Comparison of ENCODE assay signal across 10 cellular contexts in genomic region chr6:117677553-117678131, GRCh38. TPM values are rescaled to one million over a fixed set of nuclear protein-coding genes. Genes with fewer than 3 reads are reported as not detected.
A peak's percentile ranks its signal among the peaks of the same experiment; 100 is the strongest.
DNase-seq lines count a peak whose midpoint lies in the region; TF ChIP-seq lines count a peak whose summit lies in the region.
"Had no signal": no experiment of that assay in that cellular context is flagged by ENCODE, and none has a peak within 500 bp of the region (broad histone marks: within the 10 kb centered on the region; RNA-seq: fewer than 3 reads in every experiment).

No MANE protein-coding gene starts in this region.

- H3K4me1 Mint-ChIP-seq in activated CD4-positive, alpha-beta T cell treated with anti-CD3 and anti-CD28 coated beads, Interleukin-2, amount 10 ng/mL, durations not matched to agents 24 days and 14 days, result peaks cover 60% of the 10 kb centered on the region

- H3K9me3 ChIP-seq in skeletal muscle satellite cell (replicated peaks; ENCODE audit: low read length), result no peaks in the 10 kb centered on the region

- H3K36me3 ChIP-seq in skeletal muscle satellite cell (ENCODE audit: insufficient read depth, low read length), result peaks cover 19% of the 10 kb centered on the region

- H3K27me3 ChIP-seq in skeletal muscle satellite cell (ENCODE audit: control insufficient read depth, insufficient read depth, low read length), result no peaks in the 10 kb centered on the region

- TF ChIP-seq CTCF in epithelial cell of proximal tubule (conservative IDR thresholded peaks at IDR 0.05; ENCODE audit: low read depth, low read length), result no peak

- H3K4me3 Mint-ChIP-seq in activated CD4-positive, alpha-beta T cell treated with anti-CD3 and anti-CD28 coated beads, Interleukin-2, amount 10 ng/mL, durations not matched to agents 24 days and 14 days, result peak overlapping the region; percentile 89

- intact Hi-C loops in activated CD4-positive, alpha-beta T cell treated with anti-CD3 and anti-CD28 coated beads, Interleukin-2, amount 10 ng/mL, durations not matched to agents 24 days and 14 days (cut with micrococcal nuclease), result loop anchor here (2.0 to 10.0 kb wide), 4 partner anchors 129 to 1677 kb away; partner anchors contain the start of genes ASF1A and RWDD1
- intact Hi-C loops in cardiac septum (cut with DNase I), result loop anchor here (5.0 kb wide), 1 partner anchor 75 kb away; the partner anchor contains the start of gene GOPC

- peak overlapping the region; percentile 18 for H3K4me3 ChIP-seq in epithelial cell of proximal tubule (ENCODE audit: low read depth, low read length)
- H3K4me3 ChIP-seq in skeletal muscle satellite cell (ENCODE audit: low read length), result peak overlapping the region; percentile 72

- no peak overlapping the region for H3K27ac Mint-ChIP-seq in activated CD4-positive, alpha-beta T cell treated with anti-CD3 and anti-CD28 coated beads, Interleukin-2, amount 10 ng/mL, durations not matched to agents 24 days and 14 days

- H3K4me1 ChIP-seq in skeletal muscle satellite cell (ENCODE audit: control insufficient read depth, insufficient read depth, low read length), result peaks cover 17% of the 10 kb centered on the region

- H3K36me3 Mint-ChIP-seq in activated CD4-positive, alpha-beta T cell treated with anti-CD3 and anti-CD28 coated beads, Interleukin-2, amount 10 ng/mL, durations not matched to agents 24 days and 14 days (ENCODE audit: low read depth), result peaks cover 35% of the 10 kb centered on the region

- DNase-seq in activated CD4-positive, alpha-beta T cell treated with anti-CD3 and anti-CD28 coated beads, Interleukin-2, amount 10 ng/mL, durations not matched to agents 24 days and 14 days, result no peak
- DNase-seq in activated CD4-positive, alpha-beta T cell treated with anti-CD3 and anti-CD28 coated beads for 4 hours, result no peak
- peak; percentile 24 for DNase-seq in SIG-M5 (lab: John Stamatoyannopoulos, UW)
- DNase-seq in epithelial cell of proximal tubule (ENCODE audit: low read depth), result no peak
- DNase-seq in cardiac septum (ENCODE audit: low spot score), result no peak
- no peak for DNase-seq in T1000 (lab: John Stamatoyannopoulos, UW)
- no peak for DNase-seq in mesenteric fat pad (ENCODE audit: low spot score)
- DNase-seq: KG1, WERI-Rb-1 had no signal

- no peaks in the 10 kb centered on the region for H3K9me3 Mint-ChIP-seq in activated CD4-positive, alpha-beta T cell treated with anti-CD3 and anti-CD28 coated beads, Interleukin-2, amount 10 ng/mL, durations not matched to agents 24 days and 14 days

- peak overlapping the region; percentile 78 for H3K4me2 ChIP-seq in skeletal muscle satellite cell (ENCODE audit: low read length)

- no peak overlapping the region for H3K9ac ChIP-seq in skeletal muscle satellite cell (ENCODE audit: low read depth, low read length)

- H3K27me3 Mint-ChIP-seq in activated CD4-positive, alpha-beta T cell treated with anti-CD3 and anti-CD28 coated beads, Interleukin-2, amount 10 ng/mL, durations not matched to agents 24 days and 14 days, result no peaks in the 10 kb centered on the region

RNA-seq across cellular contexts. Expression of gene NUS1, which starts 2.4 kb away (rescaled TPM):
- 49.6 and 49.7 TPM in 2 replicates for total RNA-seq in activated CD4-positive, alpha-beta T cell treated with anti-CD3 and anti-CD28 coated beads, Interleukin-2, amount 10 ng/mL, durations not matched to agents 24 days and 14 days
- 16.5 and 18.8 TPM in 2 replicates for total RNA-seq in epithelial cell of proximal tubule
- total RNA-seq in skeletal muscle satellite cell (2012; rRNA removed), result 31.9 and 36.0 TPM in 2 replicates
- 18.0 TPM for total RNA-seq in cardiac septum
- 36.8 TPM for total RNA-seq in mesenteric fat pad
